ENCODE assay signal across 8 cellular contexts in the genomic region with DNA sequence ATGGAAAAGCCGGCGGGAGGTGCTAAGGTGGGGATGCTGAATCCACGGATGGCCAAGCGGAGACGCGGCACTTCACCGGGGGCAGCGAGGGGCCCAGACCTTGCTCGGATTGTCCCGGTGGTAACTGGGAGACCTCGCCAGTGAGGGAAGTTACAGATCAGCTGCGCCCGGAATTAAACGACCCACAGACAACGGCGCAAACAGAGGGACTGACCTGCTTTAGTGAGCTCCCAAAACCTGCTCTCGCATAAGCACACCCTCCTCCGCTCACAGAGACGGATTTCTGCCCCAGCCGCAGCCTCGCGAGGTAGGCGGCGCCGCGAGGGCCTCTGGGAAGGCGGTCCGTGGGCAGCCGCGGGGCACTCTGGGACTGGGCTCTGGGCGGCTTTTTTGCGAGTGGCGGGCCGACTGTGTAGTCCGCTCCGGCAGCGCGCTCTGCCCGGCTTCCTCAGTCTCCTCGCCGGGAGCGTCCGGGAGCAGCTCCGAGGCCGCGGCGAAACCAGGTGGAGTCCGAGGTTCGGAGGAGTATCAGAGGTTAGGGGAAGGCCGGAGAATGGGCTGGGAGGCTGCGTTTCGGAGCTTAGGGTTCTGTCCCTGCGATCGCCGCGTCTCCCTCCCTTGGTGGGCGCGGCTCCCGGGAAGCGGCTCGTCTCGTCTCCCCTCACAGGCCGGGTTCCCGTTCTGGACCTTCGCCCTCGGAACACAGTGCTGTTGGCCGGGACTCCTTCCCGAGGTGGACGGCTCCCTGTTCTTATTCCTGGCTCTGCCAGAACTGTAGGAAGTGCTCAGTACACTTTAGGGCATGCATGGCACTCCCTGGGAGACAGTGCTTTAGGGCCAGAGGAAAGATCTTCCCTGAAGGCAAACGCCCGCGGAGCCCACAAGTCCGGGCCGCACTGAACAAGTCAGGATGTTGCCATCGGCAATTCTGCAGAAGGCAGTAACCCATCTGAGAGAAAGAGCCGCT. TPM values are rescaled to one million over a fixed set of nuclear protein-coding genes. Genes with fewer than 3 reads are reported as not detected.
DNase-seq lines count a peak whose midpoint lies in the region; ATAC-seq and TF ChIP-seq lines count a peak whose summit lies in the region.

A gene with protein sequence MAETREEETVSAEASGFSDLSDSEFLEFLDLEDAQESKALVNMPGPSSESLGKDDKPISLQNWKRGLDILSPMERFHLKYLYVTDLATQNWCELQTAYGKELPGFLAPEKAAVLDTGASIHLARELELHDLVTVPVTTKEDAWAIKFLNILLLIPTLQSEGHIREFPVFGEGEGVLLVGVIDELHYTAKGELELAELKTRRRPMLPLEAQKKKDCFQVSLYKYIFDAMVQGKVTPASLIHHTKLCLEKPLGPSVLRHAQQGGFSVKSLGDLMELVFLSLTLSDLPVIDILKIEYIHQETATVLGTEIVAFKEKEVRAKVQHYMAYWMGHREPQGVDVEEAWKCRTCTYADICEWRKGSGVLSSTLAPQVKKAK (plus strand): TSS at position 393 of the 967 bp plus-strand sequence. CDS start 5,778 bp downstream, outside the sequence.

- H3K36me3 ChIP-seq in skeletal muscle satellite cell (ENCODE audit: insufficient read depth, low read length): no peaks in the 10 kb centered on the region

- peak within 1 kb of the TSS; percentile 80 for H3K4me3 ChIP-seq in GM12875 (ENCODE audit: low read depth, low read length)
- H3K4me3 ChIP-seq in iPS-18c (ENCODE audit: insufficient read depth, low read depth, low read length): peak within 1 kb of the TSS; percentile 77
- H3K4me3 ChIP-seq in skeletal muscle satellite cell (ENCODE audit: low read length): peak within 1 kb of the TSS; percentile 92

- DNase-seq in NCI-H2107 (lab: John Stamatoyannopoulos, UW) (peak; percentile 42), T47D (ENCODE audit: low read depth in 1 of 2, low spot score in 1 of 2) (peak; percentile 23 to 88)

- peak; percentile 81 for ATAC-seq in HG02870 (IDR thresholded peaks at IDR 0.05; ENCODE audit: unreplicated experiment)
- ATAC-seq in HG03565 (IDR thresholded peaks at IDR 0.05; ENCODE audit: unreplicated experiment): no peak

- H3K27me3 ChIP-seq in skeletal muscle satellite cell (ENCODE audit: control insufficient read depth, insufficient read depth, low read length): no peaks in the 10 kb centered on the region

- peak within 1 kb of the TSS; percentile 87 for H3K4me2 ChIP-seq in skeletal muscle satellite cell (ENCODE audit: low read length)

- peak within 1 kb of the TSS; percentile 74 for H3K27ac ChIP-seq in VCaP

- in situ Hi-C loops in T47D (cut with HindIII; ENCODE audit: low pct_unique_long_range_greater_than_20kb, low sequenced_read_pairs): no loop called here

- H3K4me1 ChIP-seq in skeletal muscle satellite cell (ENCODE audit: control insufficient read depth, insufficient read depth, low read length): peaks cover 6% of the 10 kb centered on the region

- H3K9me3 ChIP-seq in iPS-18c (ENCODE audit: control insufficient read depth, insufficient read depth, low read length) (no peaks in the 10 kb centered on the region), skeletal muscle satellite cell (replicated peaks; ENCODE audit: low read length) (no peaks in the 10 kb centered on the region)

- no peak for TF ChIP-seq CTCF in GM12875 (IDR thresholded peaks at IDR 0.05; ENCODE audit: borderline replicate concordance, insufficient read depth, low read depth, low read length)
- TF ChIP-seq CTCF in VCaP (conservative IDR thresholded peaks at IDR 0.05): no peak

- peak within 1 kb of the TSS; percentile 88 for H3K9ac ChIP-seq in skeletal muscle satellite cell (ENCODE audit: low read depth, low read length)

RNA-seq across cellular contexts. Expression of the gene that starts here (rescaled TPM):
- total RNA-seq in skeletal muscle satellite cell (2012; rRNA removed): 7.1 and 12.9 TPM in 2 replicates
